8 cellular contexts compared by ENCODE assay signal in genomic region chr19:19514881-19515763, GRCh38. TPM values are rescaled to one million over a fixed set of nuclear protein-coding genes. Genes with fewer than 3 reads are reported as not detected.
DNase-seq lines count a peak whose midpoint lies in the region; ATAC-seq and TF ChIP-seq lines count a peak whose summit lies in the region.

Gene TSSK6 (minus strand): TSS chr19:19515548. CDS start chr19:19515427, 121 bp downstream.

- peak within 1 kb of the TSS; percentile 72 to 98 (median 88) for H3K4me3 ChIP-seq in BLaER1 treated with 17β-estradiol and CSF1 and Interleukin-3, amounts not matched to agents 10 nM and 100 nM
- H3K4me3 ChIP-seq in MM.1S (ENCODE audit: low read length), result peak within 1 kb of the TSS; percentile 98
- peak within 1 kb of the TSS; percentile 86 for H3K4me3 ChIP-seq in effector memory CD4-positive, alpha-beta T cell (ENCODE audit: insufficient read depth, low read depth, low read length, poor library complexity, severe bottlenecking)

- peaks cover 12 to 41% (median 24%) of the 10 kb centered on the region in 11 experiments for H3K36me3 ChIP-seq in BLaER1 treated with 17β-estradiol and CSF1 and Interleukin-3, amounts not matched to agents 10 nM and 100 nM
- H3K36me3 ChIP-seq in MM.1S (replicated peaks; ENCODE audit: insufficient read depth, low read length), result no peaks in the 10 kb centered on the region
- peaks cover 3% of the 10 kb centered on the region for H3K36me3 ChIP-seq in effector memory CD4-positive, alpha-beta T cell (ENCODE audit: control insufficient read depth, insufficient read depth, low read length)

- no peaks in the 10 kb centered on the region for H3K9me2 ChIP-seq in MM.1S (replicated peaks; ENCODE audit: insufficient read depth, low read length)

- H3K9me3 ChIP-seq in BLaER1 treated with 17β-estradiol and CSF1 and Interleukin-3, amounts not matched to agents 10 nM and 100 nM (replicated peaks in 1 of 11), result no peaks in the 10 kb centered on the region
- no peaks in the 10 kb centered on the region for H3K9me3 ChIP-seq in MM.1S (replicated peaks; ENCODE audit: insufficient read depth, low read length)
- H3K9me3 ChIP-seq in effector memory CD4-positive, alpha-beta T cell (ENCODE audit: control insufficient read depth, low read length), result no peaks in the 10 kb centered on the region

- peaks cover 10% of the 10 kb centered on the region; the same call in 1 of the 2 replicates for H3F3A ChIP-seq in MM.1S (ENCODE audit: insufficient read depth, low read length)

- H3K4me3 Mint-ChIP-seq in natural killer cell treated with Interleukin-12 subunit alpha and Interleukin-12 subunit beta and Interleukin-15 and Interleukin-18, amount 100 ng/mL, for 72 hours, result peak within 1 kb of the TSS; percentile 93

- no peaks in the 10 kb centered on the region for H3K9me3 Mint-ChIP-seq in natural killer cell treated with Interleukin-12 subunit alpha and Interleukin-12 subunit beta and Interleukin-15 and Interleukin-18, amount 100 ng/mL, for 72 hours

- peaks cover 34% of the 10 kb centered on the region for H3K79me2 ChIP-seq in MM.1S (ENCODE audit: low read length)

- H3K4me1 ChIP-seq in BLaER1 treated with 17β-estradiol and CSF1 and Interleukin-3, amounts not matched to agents 10 nM and 100 nM, result peaks cover 25 to 42% (median 33%) of the 10 kb centered on the region in 10 experiments
- H3K4me1 ChIP-seq in MM.1S (ENCODE audit: low read length), result peaks cover 3% of the 10 kb centered on the region; the same call in 1 of the 2 replicates
- peaks cover 18% of the 10 kb centered on the region for H3K4me1 ChIP-seq in effector memory CD4-positive, alpha-beta T cell (ENCODE audit: control insufficient read depth, insufficient read depth, low read length, poor library complexity, severe bottlenecking)

- peak within 1 kb of the TSS; percentile 87 to 99 (median 95) for H3K4me2 ChIP-seq in BLaER1 treated with 17β-estradiol and CSF1 and Interleukin-3, amounts not matched to agents 10 nM and 100 nM
- H3K4me2 ChIP-seq in MM.1S (ENCODE audit: low read depth, low read length), result peak within 1 kb of the TSS; percentile 91

- TF ChIP-seq CTCF in MM.1S (IDR thresholded peaks at IDR 0.05; ENCODE audit: low read length), result no peak

- H2AFZ ChIP-seq in MM.1S (ENCODE audit: low read length), result peak within 1 kb of the TSS; percentile 99

- no peak for ATAC-seq in natural killer cell treated with Interleukin-12 subunit alpha and Interleukin-12 subunit beta and Interleukin-15 and Interleukin-18, amount 100 ng/mL, for 72 hours

- peak within 1 kb of the TSS; percentile 84 to 92 (median 90) for H3K27ac ChIP-seq in BLaER1 treated with 17β-estradiol and CSF1 and Interleukin-3, amounts not matched to agents 10 nM and 100 nM
- H3K27ac ChIP-seq in MM.1S (ENCODE audit: low read length), result peak within 1 kb of the TSS; percentile 51; the same call in 1 of the 2 replicates
- peak within 1 kb of the TSS; percentile 78 for H3K27ac ChIP-seq in effector memory CD4-positive, alpha-beta T cell (ENCODE audit: insufficient read depth, low read length, poor library complexity, severe bottlenecking)

- H4K20me1 ChIP-seq in BLaER1 treated with 17β-estradiol and CSF1 and Interleukin-3, amounts not matched to agents 10 nM and 100 nM, result peaks cover 7 to 34% (median 16%) of the 10 kb centered on the region in 11 experiments; a peak in 16 of 22 replicates
- no peaks in the 10 kb centered on the region for H4K20me1 ChIP-seq in MM.1S (ENCODE audit: insufficient read depth, low read length)

- H3K36me3 Mint-ChIP-seq in natural killer cell treated with Interleukin-12 subunit alpha and Interleukin-12 subunit beta and Interleukin-15 and Interleukin-18, amount 100 ng/mL, for 72 hours, result no peaks in the 10 kb centered on the region

- no peaks in the 10 kb centered on the region for H3K27me3 ChIP-seq in BLaER1 treated with 17β-estradiol and CSF1 and Interleukin-3, amounts not matched to agents 10 nM and 100 nM
- no peaks in the 10 kb centered on the region for H3K27me3 ChIP-seq in MM.1S (replicated peaks; ENCODE audit: insufficient read depth, low read length)
- no peaks in the 10 kb centered on the region for H3K27me3 ChIP-seq in effector memory CD4-positive, alpha-beta T cell (replicated peaks; ENCODE audit: control insufficient read depth, insufficient read depth, low read length, poor library complexity, severe bottlenecking)

- DNase-seq in MM.1S (no peak), AG08395 (ENCODE audit: low spot score) (no peak), NCI-H2107 (lab: John Stamatoyannopoulos, UW) (no peak), hippocampal formation (lab: John Stamatoyannopoulos, UW) (no peak)
- DNase-seq in effector memory CD4-positive, alpha-beta T cell, result no peak
- DNase-seq in natural killer cell treated with Interleukin-12 subunit alpha and Interleukin-12 subunit beta and Interleukin-15 and Interleukin-18, amount 100 ng/mL, for 72 hours (ENCODE audit: low spot score), result no peak
- DNase-seq in stimulated activated CD4-positive, alpha-beta T cell treated with anti-CD3 and anti-CD28 coated beads, Interleukin-1b, Interleukin-23, amount 100 ng/mL, for 48 hours, result no peak

- H3K9ac ChIP-seq in BLaER1 treated with 17β-estradiol and CSF1 and Interleukin-3, amounts not matched to agents 10 nM and 100 nM, result peak within 1 kb of the TSS; percentile 84 to 94 (median 89)
- H3K9ac ChIP-seq in MM.1S (ENCODE audit: low read length), result peak within 1 kb of the TSS; percentile 87

- peak within 1 kb of the TSS; percentile 84 to 92 for H3K27ac Mint-ChIP-seq in natural killer cell treated with Interleukin-12 subunit alpha and Interleukin-12 subunit beta and Interleukin-15 and Interleukin-18, amount 100 ng/mL, for 72 hours

- H3K27me3 Mint-ChIP-seq in natural killer cell treated with Interleukin-12 subunit alpha and Interleukin-12 subunit beta and Interleukin-15 and Interleukin-18, amount 100 ng/mL, for 72 hours, result no peaks in the 10 kb centered on the region

- H3K4me1 Mint-ChIP-seq in natural killer cell treated with Interleukin-12 subunit alpha and Interleukin-12 subunit beta and Interleukin-15 and Interleukin-18, amount 100 ng/mL, for 72 hours (ENCODE audit: low read depth in 2 of 2), result peaks cover 9 to 15% of the 10 kb centered on the region in 2 donors

RNA-seq across cellular contexts. Expression of gene TSSK6, which starts in this region (rescaled TPM):
- 1 to 10 TPM; 1.9 to 2.6 TPM for total RNA-seq in natural killer cell treated with Interleukin-12 subunit alpha and Interleukin-12 subunit beta and Interleukin-15 and Interleukin-18, amount 100 ng/mL, for 72 hours
